ENCODE assay signal across 9 cellular contexts in the genomic region with DNA sequence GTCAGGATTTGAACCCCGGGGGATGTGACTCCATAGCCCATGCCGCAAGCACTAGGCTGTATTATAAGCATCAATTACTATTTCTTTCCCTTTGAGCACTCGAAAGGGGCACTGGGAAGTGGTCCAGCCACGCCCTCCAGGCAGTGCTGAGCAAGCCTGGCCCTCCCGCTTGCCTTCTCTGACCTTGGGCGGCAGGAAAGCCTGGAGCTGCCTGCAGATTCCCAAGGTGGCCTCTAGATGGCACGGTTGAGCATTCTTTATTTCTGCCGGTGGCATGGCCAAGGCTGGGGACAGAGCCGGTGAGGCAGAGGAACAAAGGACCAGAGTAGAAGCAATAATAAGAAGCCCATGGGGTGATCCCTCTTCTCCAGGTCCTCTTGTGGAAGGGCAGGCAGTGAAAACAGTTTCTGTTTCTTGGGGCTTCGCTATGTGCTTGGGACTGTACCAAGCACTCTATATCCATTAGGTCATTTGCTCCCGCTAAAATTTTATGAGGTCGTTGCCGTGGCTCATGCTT. TPM values are rescaled to one million over a fixed set of nuclear protein-coding genes. Genes with fewer than 3 reads are reported as not detected.
DNase-seq lines count a peak whose midpoint lies in the region; ATAC-seq, FAIRE-seq and TF ChIP-seq lines count a peak whose summit lies in the region.
"Had no signal": no experiment of that assay in that cellular context is flagged by ENCODE, and none has a peak within 500 bp of the region (broad histone marks: within the 10 kb centered on the region; RNA-seq: fewer than 3 reads in every experiment).

No MANE protein-coding gene starts in this region.

- H3K27me3 ChIP-seq in right lobe of liver, result no peaks in the 10 kb centered on the region

- peak; percentile 72 for TF ChIP-seq CTCF in D721Med (IDR thresholded peaks at IDR 0.05; ENCODE audit: insufficient read depth, missing control alignments)
- peak; percentile 93 for TF ChIP-seq CTCF in HFF-Myc (IDR thresholded peaks at IDR 0.05; ENCODE audit: low read depth, low read length, missing control alignments)
- TF ChIP-seq CTCF in right lobe of liver (IDR thresholded peaks at IDR 0.05), result peak; percentile 52 to 90 (median 88)

- no peaks in the 10 kb centered on the region for H3K36me3 ChIP-seq in right lobe of liver

- H3K27ac Mint-ChIP-seq in central memory CD8-positive, alpha-beta T cell (ENCODE audit: low read depth), result no peak overlapping the region

- H3K4me1 ChIP-seq in right lobe of liver, result no peaks in the 10 kb centered on the region

- DNase-seq in D721Med (ENCODE audit: insufficient read length, low spot score), result peak; percentile 57
- peak; percentile 22 for DNase-seq in HFF-Myc (ENCODE audit: extremely low read depth, low read depth)
- peak; percentile 62 for DNase-seq in NCI-H345 (lab: John Stamatoyannopoulos, UW)
- DNase-seq in activated CD4-positive, CD25-positive, alpha-beta regulatory T cell (lab: John Stamatoyannopoulos, UW), result peak; percentile 15 to 43 (median 26)
- DNase-seq in central memory CD8-positive, alpha-beta T cell (ENCODE audit: low spot score in 2 of 2), result peak; percentile 37 to 43
- DNase-seq in right lobe of liver, result peak in 2 of 3 donors; percentile 35 to 56
- peak; percentile 44 to 47 for DNase-seq in stimulated activated CD8-positive, alpha-beta memory T cell treated with anti-CD3 and anti-CD28 coated beads, Interleukin-2, amount 100 ng/mL, for 48 hours (ENCODE audit: low read depth in 2 of 2)
- no peak for DNase-seq in mesenteric fat pad (ENCODE audit: low spot score)

- intact Hi-C loops in right lobe of liver (cut with DNase I), result no loop called here

- H3K4me3 ChIP-seq in HFF-Myc (replicated peaks; ENCODE audit: low read depth, low read length) (no peak overlapping the region), right lobe of liver (no peak overlapping the region)

- peaks cover 35% of the 10 kb centered on the region for H3K27me3 Mint-ChIP-seq in central memory CD8-positive, alpha-beta T cell

- peaks cover 1% of the 10 kb centered on the region for H3K36me3 Mint-ChIP-seq in central memory CD8-positive, alpha-beta T cell (ENCODE audit: insufficient read depth)

- H3K9me3 Mint-ChIP-seq in central memory CD8-positive, alpha-beta T cell, result no peaks in the 10 kb centered on the region

- TF ChIP-seq POLR2A in right lobe of liver (IDR thresholded peaks at IDR 0.05), result no peak

- ATAC-seq in central memory CD8-positive, alpha-beta T cell (replicated peaks; ENCODE audit: extremely low read depth, poor library complexity, severe bottlenecking), result peak; percentile 43
- peak; percentile 86 to 91 (median 88) for ATAC-seq in right lobe of liver

- H3K27ac ChIP-seq in right lobe of liver, result no peak overlapping the region

- H3K4me1 Mint-ChIP-seq in central memory CD8-positive, alpha-beta T cell, result peaks cover 7% of the 10 kb centered on the region

- FAIRE-seq in D721Med (lab: Jason Lieb, UNC), result no peak

- H3K4me3 Mint-ChIP-seq in central memory CD8-positive, alpha-beta T cell, result no peak overlapping the region

- 14% methylated on average over 7 of the region's 13 CpGs for WGBS in right lobe of liver (ENCODE audit: insufficient coverage, low coverage, low lambda C conversion rate, missing lambda C conversion rate)

- no peaks in the 10 kb centered on the region for H3K9me3 ChIP-seq in right lobe of liver

RNA-seq across cellular contexts. Expression of a gene that starts 32.0 kb away (rescaled TPM):
- total RNA-seq in right lobe of liver (under 1 TPM in 1 of 6 experiments, not detected in 5; 0.12 TPM), mesenteric fat pad (not detected)
- total RNA-seq: T-helper 2 cell treated with Interferon-gamma antibody and Interleukin-4, amounts not matched to agents 100 ng/mL and 5 ng/mL, for 36 hours had no signal

RNA-seq across cellular contexts. Expression of a gene that starts 52.6 kb away (rescaled TPM):
- total RNA-seq in right lobe of liver (not detected), mesenteric fat pad (not detected)
- total RNA-seq: T-helper 2 cell treated with Interferon-gamma antibody and Interleukin-4, amounts not matched to agents 100 ng/mL and 5 ng/mL, for 36 hours had no signal
